ENCODE assay signal across 8 cellular contexts in genomic region chr10:77173615-77174461, GRCh38.
DNase-seq lines count a peak whose midpoint lies in the region; ATAC-seq and TF ChIP-seq lines count a peak whose summit lies in the region.

No MANE protein-coding gene starts in this region.

- peak; percentile 66 for ATAC-seq in GM18861 (IDR thresholded peaks at IDR 0.05; ENCODE audit: unreplicated experiment)

- H3K4me1 Mint-ChIP-seq in activated naive CD4-positive, alpha-beta T cell treated with anti-CD3 and anti-CD28 coated beads for 36 hours (ENCODE audit: low read depth) = no peaks in the 10 kb centered on the region
- H3K4me1 Mint-ChIP-seq in type B pancreatic cell (ENCODE audit: unreplicated experiment) = peaks cover 5% of the 10 kb centered on the region

- no peaks in the 10 kb centered on the region for H3K36me3 ChIP-seq in parathyroid adenoma (ENCODE audit: control insufficient read depth, insufficient read depth, low read length)

- no peak overlapping the region for H3K9ac ChIP-seq in parathyroid adenoma

- H3K36me3 Mint-ChIP-seq in activated naive CD4-positive, alpha-beta T cell treated with anti-CD3 and anti-CD28 coated beads for 36 hours (ENCODE audit: low read depth) = no peaks in the 10 kb centered on the region
- no peaks in the 10 kb centered on the region for H3K36me3 Mint-ChIP-seq in type B pancreatic cell

- no peaks in the 10 kb centered on the region for H3K9me3 Mint-ChIP-seq in activated naive CD4-positive, alpha-beta T cell treated with anti-CD3 and anti-CD28 coated beads for 36 hours
- H3K9me3 Mint-ChIP-seq in type B pancreatic cell = no peaks in the 10 kb centered on the region

- no peak overlapping the region for H3K4me3 ChIP-seq in parathyroid adenoma (ENCODE audit: low read depth, low read length)

- H2AFZ ChIP-seq in parathyroid adenoma = no peak overlapping the region

- CTCF ChIA-PET in activated naive CD4-positive, alpha-beta T cell treated with anti-CD3 and anti-CD28 coated beads for 36 hours (lab: Charles Lee) = interaction anchor here (0.6 to 11.5 kb wide), 14 partner anchors 9 to 582 kb away, joined by 3 to 137 read pairs (median 4); no protein-coding TSS in a partner anchor

- H3K27me3 Mint-ChIP-seq in activated naive CD4-positive, alpha-beta T cell treated with anti-CD3 and anti-CD28 coated beads for 36 hours (ENCODE audit: low read depth) = peaks cover 16% of the 10 kb centered on the region
- peaks cover 32% of the 10 kb centered on the region for H3K27me3 Mint-ChIP-seq in type B pancreatic cell

- intact Hi-C loops in activated naive CD4-positive, alpha-beta T cell treated with anti-CD3 and anti-CD28 coated beads for 36 hours (cut with micrococcal nuclease) = loop anchor here (1.0 kb wide), 3 partner anchors 468 to 582 kb away; no protein-coding TSS in a partner anchor

- H3K27ac ChIP-seq in parathyroid adenoma = no peak overlapping the region

- H3K27me3 ChIP-seq in parathyroid adenoma (ENCODE audit: control insufficient read depth, insufficient read depth, low read length) = no peaks in the 10 kb centered on the region

- in situ Hi-C loops in SK-MEL-5 (cut with HindIII; ENCODE audit: low pct_unique_long_range_greater_than_20kb, low sequenced_read_pairs) = no loop called here

- no peaks in the 10 kb centered on the region for H3K9me3 ChIP-seq in parathyroid adenoma (ENCODE audit: control insufficient read depth, low read length)

- TF ChIP-seq CTCF in LNCAP (IDR thresholded peaks at IDR 0.05) (peak; percentile 87), parathyroid adenoma (IDR thresholded peaks at IDR 0.05) (peak; percentile 93), type B pancreatic cell (conservative IDR thresholded peaks at IDR 0.05) (peak; percentile 97)

- no peak overlapping the region for H3K4me2 ChIP-seq in parathyroid adenoma (ENCODE audit: low read length)

- H3K27ac Mint-ChIP-seq in activated naive CD4-positive, alpha-beta T cell treated with anti-CD3 and anti-CD28 coated beads for 36 hours = no peak overlapping the region
- H3K27ac Mint-ChIP-seq in type B pancreatic cell = no peak overlapping the region

- no peak overlapping the region for H3K4me3 Mint-ChIP-seq in activated naive CD4-positive, alpha-beta T cell treated with anti-CD3 and anti-CD28 coated beads for 36 hours
- no peak overlapping the region for H3K4me3 Mint-ChIP-seq in type B pancreatic cell

- DNase-seq in AG08395 (ENCODE audit: low spot score) (peak; percentile 76), SK-MEL-5 (ENCODE audit: low read depth, low spot score) (peak; percentile 79), glomerular endothelial cell (ENCODE audit: extremely low read depth, low read depth, low spot score) (peak; percentile 64), type B pancreatic cell (ENCODE audit: extremely low spot score, unreplicated experiment) (peak; percentile 79)
- peak; percentile 82 for DNase-seq in activated naive CD4-positive, alpha-beta T cell treated with anti-CD3 and anti-CD28 coated beads for 36 hours

- no peaks in the 10 kb centered on the region for H3K79me2 ChIP-seq in parathyroid adenoma

- no peaks in the 10 kb centered on the region for H3K4me1 ChIP-seq in parathyroid adenoma
